Comparison of ENCODE assay signal across 16 cellular contexts in the genomic region with DNA sequence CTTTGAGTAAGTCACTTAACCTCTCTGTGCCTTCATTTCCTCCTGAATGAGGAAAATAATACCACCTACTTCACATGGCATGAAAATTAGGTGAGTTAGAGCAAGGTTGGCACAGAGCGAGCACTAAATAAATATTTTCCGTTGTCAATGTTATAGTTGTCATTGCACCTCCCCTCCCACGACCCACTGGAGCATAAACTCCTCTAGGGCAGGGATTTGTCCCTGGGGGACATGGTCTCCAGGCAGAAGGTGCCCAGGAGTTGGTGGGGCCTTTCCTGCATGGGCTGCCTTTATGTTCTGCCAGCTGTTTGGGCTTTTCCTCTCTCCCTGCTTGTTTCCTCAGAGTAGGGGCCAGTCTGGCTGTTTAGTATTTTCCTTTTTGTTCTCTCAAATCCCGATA. TPM values are rescaled to one million over a fixed set of nuclear protein-coding genes. Genes with fewer than 3 reads are reported as not detected.
A peak's percentile ranks its signal among the peaks of the same experiment; 100 is the strongest.
DNase-seq lines count a peak whose midpoint lies in the region; ATAC-seq and TF ChIP-seq lines count a peak whose summit lies in the region.
"Had no signal": no experiment of that assay in that cellular context is flagged by ENCODE, and none has a peak within 500 bp of the region (broad histone marks: within the 10 kb centered on the region; RNA-seq: fewer than 3 reads in every experiment).

No MANE protein-coding gene starts in this region.

- no peaks in the 10 kb centered on the region for H3K9me3 ChIP-seq in BLaER1 treated with 17β-estradiol and CSF1 and Interleukin-3, amounts not matched to agents 10 nM and 100 nM (replicated peaks in 1 of 11)
- no peaks in the 10 kb centered on the region for H3K9me3 ChIP-seq in osteoblast (ENCODE audit: low read depth, low read length)
- H3K9me3 ChIP-seq in PC-9 (ENCODE audit: insufficient read depth, low read depth): no peaks in the 10 kb centered on the region
- H3K9me3 ChIP-seq: BE2C, HAP-1 had no signal

- no peaks in the 10 kb centered on the region for H3K27me3 ChIP-seq in BLaER1 treated with 17β-estradiol and CSF1 and Interleukin-3, amounts not matched to agents 10 nM and 100 nM
- no peaks in the 10 kb centered on the region for H3K27me3 ChIP-seq in osteoblast (ENCODE audit: insufficient read depth, low read length)
- peaks cover 27% of the 10 kb centered on the region for H3K27me3 ChIP-seq in PC-9 (ENCODE audit: insufficient read depth, low read depth)
- H3K27me3 ChIP-seq: BE2C had no signal

- no peaks in the 10 kb centered on the region for H3K9me2 ChIP-seq in PC-9 (ENCODE audit: insufficient read depth)

- H3K4me3 Mint-ChIP-seq in endothelial cell (ENCODE audit: unreplicated experiment): no peak overlapping the region
- H3K4me3 Mint-ChIP-seq: CD14-positive monocyte; CD4-positive, alpha-beta memory T cell had no signal

- ATAC-seq in GM18909 (IDR thresholded peaks at IDR 0.05; ENCODE audit: poor library complexity, unreplicated experiment) (no peak), GM19023 (IDR thresholded peaks at IDR 0.05; ENCODE audit: unreplicated experiment) (no peak)
- ATAC-seq: K562 had no signal

- peaks cover 13% of the 10 kb centered on the region for H3K27me3 Mint-ChIP-seq in endothelial cell (ENCODE audit: unreplicated experiment)

- intact Hi-C loops in PC-9 (cut with micrococcal nuclease; ENCODE audit: unreplicated experiment): no loop called here

- H3K4me2 ChIP-seq in BLaER1 treated with 17β-estradiol and CSF1 and Interleukin-3, amounts not matched to agents 10 nM and 100 nM: peak overlapping the region in 9 of 11 experiments; percentile 20 to 81 (median 70); a peak in 18 of 22 replicates
- H3K4me2 ChIP-seq in osteoblast (ENCODE audit: insufficient read depth, low read length) (no peak overlapping the region), PC-9 (no peak overlapping the region)

- H3K4me1 Mint-ChIP-seq in endothelial cell (ENCODE audit: unreplicated experiment): peaks cover 66% of the 10 kb centered on the region

- H3K36me3 ChIP-seq in BLaER1 treated with 17β-estradiol and CSF1 and Interleukin-3, amounts not matched to agents 10 nM and 100 nM: no peaks in the 10 kb centered on the region
- H3K36me3 ChIP-seq in osteoblast (ENCODE audit: insufficient read depth, low read length): no peaks in the 10 kb centered on the region
- no peaks in the 10 kb centered on the region for H3K36me3 ChIP-seq in PC-9 (ENCODE audit: low read depth)
- H3K36me3 ChIP-seq: BE2C, HAP-1 had no signal

- no peaks in the 10 kb centered on the region for H3F3A ChIP-seq in PC-9 (ENCODE audit: insufficient read depth, low read depth)

- H3K27ac Mint-ChIP-seq in endothelial cell (ENCODE audit: unreplicated experiment): peak overlapping the region; percentile 52
- H3K27ac Mint-ChIP-seq: CD14-positive monocyte; CD4-positive, alpha-beta memory T cell had no signal

- no peak for DNase-seq in endothelial cell (ENCODE audit: low spot score)
- peak; percentile 26 for DNase-seq in osteoblast (ENCODE audit: insufficient read length, low spot score, missing footprints)
- DNase-seq in PC-9: no peak
- DNase-seq: ACHN; BE2C; CD4-positive, alpha-beta memory T cell; DMS153; DMS79; GF-D8; IMR-90 had no signal

- H3K4me3 ChIP-seq in BLaER1 treated with 17β-estradiol and CSF1 and Interleukin-3, amounts not matched to agents 10 nM and 100 nM: no peak overlapping the region
- H3K4me3 ChIP-seq in osteoblast (ENCODE audit: insufficient read depth, low read length) (no peak overlapping the region), PC-9 (no peak overlapping the region)
- H3K4me3 ChIP-seq: HAP-1, K562 had no signal

- H2AFZ ChIP-seq in osteoblast (ENCODE audit: low read length) (no peak overlapping the region), PC-9 (no peak overlapping the region)

- peaks cover 4% of the 10 kb centered on the region for H3K36me3 Mint-ChIP-seq in endothelial cell (ENCODE audit: low read depth, unreplicated experiment)
- H3K36me3 Mint-ChIP-seq: CD4-positive, alpha-beta memory T cell had no signal

- TF ChIP-seq CTCF in endothelial cell (IDR thresholded peaks at IDR 0.05; ENCODE audit: unreplicated experiment): no peak
- TF ChIP-seq CTCF in osteoblast (IDR thresholded peaks at IDR 0.05; ENCODE audit: extremely low read depth, low read depth, low read length): no peak
- no peak for TF ChIP-seq CTCF in PC-9 (conservative IDR thresholded peaks at IDR 0.05)

- POLR2A ChIA-PET in PC-9 (lab: Charles Lee; ENCODE audit: unreplicated experiment): no interaction called here

- no TSS peak for BruUV-seq in PC-9 (replicated peaks; lab: Mats Ljungman, UMichigan)

- no peaks in the 10 kb centered on the region for H3K79me2 ChIP-seq in osteoblast (ENCODE audit: insufficient read depth, low read length)
- no peaks in the 10 kb centered on the region for H3K79me2 ChIP-seq in PC-9 (ENCODE audit: low read depth)

- H3K9ac ChIP-seq in BLaER1 treated with 17β-estradiol and CSF1 and Interleukin-3, amounts not matched to agents 10 nM and 100 nM: no peak overlapping the region

- CTCF ChIA-PET in PC-9 (lab: Charles Lee): no interaction called here

- H3K4me1 ChIP-seq in BLaER1 treated with 17β-estradiol and CSF1 and Interleukin-3, amounts not matched to agents 10 nM and 100 nM: peaks cover 24 to 60% (median 55%) of the 10 kb centered on the region in 10 experiments
- H3K4me1 ChIP-seq in osteoblast (ENCODE audit: insufficient read depth, low read length): peaks cover 9% of the 10 kb centered on the region
- H3K4me1 ChIP-seq in PC-9 (replicated peaks; ENCODE audit: insufficient read depth): no peaks in the 10 kb centered on the region
- H3K4me1 ChIP-seq: BE2C, HAP-1 had no signal

- no peaks in the 10 kb centered on the region; a peak in 2 of 22 replicates for H4K20me1 ChIP-seq in BLaER1 treated with 17β-estradiol and CSF1 and Interleukin-3, amounts not matched to agents 10 nM and 100 nM
- H4K20me1 ChIP-seq in osteoblast (ENCODE audit: insufficient read depth, low read length) (no peaks in the 10 kb centered on the region), PC-9 (ENCODE audit: insufficient read depth) (no peaks in the 10 kb centered on the region)

- H3K9me3 Mint-ChIP-seq in endothelial cell (ENCODE audit: unreplicated experiment): no peaks in the 10 kb centered on the region

- H3K27ac ChIP-seq in BLaER1 treated with 17β-estradiol and CSF1 and Interleukin-3, amounts not matched to agents 10 nM and 100 nM: no peak overlapping the region
- H3K27ac ChIP-seq in osteoblast (ENCODE audit: low read depth, low read length): no peak overlapping the region
- H3K27ac ChIP-seq in PC-9: no peak overlapping the region

RNA-seq across cellular contexts. Expression of a gene that starts 1.3 kb away (rescaled TPM):
- total RNA-seq in endothelial cell (ENCODE audit: unreplicated experiment) (0.51 TPM), osteoblast (under 0.01 TPM in 2 replicates), PC-9 (2021) (not detected in 2 replicates)
- total RNA-seq: CD4-positive, alpha-beta memory T cell; IMR-90; K562 had no signal

Comparison
In these comparisons a context has a peak if more than half of its experiments do, and no peak if none do; other contexts are left out.
1. H3K4me2 ChIP-seq: peak in BLaER1 treated with 17β-estradiol and CSF1 and Interleukin-3, amounts not matched to agents 10 nM and 100 nM (9 of 11); none in osteoblast (single experiment) and PC-9 (single experiment).